ENCODE assay signal across 14 cellular contexts in genomic region chr10:88129013-88129412, GRCh38.
DNase-seq lines count a peak whose midpoint lies in the region; ATAC-seq lines count a peak whose summit lies in the region.
"Had no signal": no experiment of that assay in that cellular context is flagged by ENCODE, and none has a peak within 500 bp of the region (broad histone marks: within the 10 kb centered on the region; RNA-seq: fewer than 3 reads in every experiment).

No MANE protein-coding gene starts in this region.

- DNase-seq in SIG-M5 treated with dmso at 0.1 percent for 504 hours (lab: John Stamatoyannopoulos, UW; ENCODE audit: unreplicated experiment) (peak; percentile 15), SIG-M5 (lab: John Stamatoyannopoulos, UW) (no peak), MV-4-11 (lab: John Stamatoyannopoulos, UW) (peak; percentile 60), globus pallidus (ENCODE audit: low spot score) (no peak), SW480 (ENCODE audit: low spot score) (no peak)
- no peak for DNase-seq in stimulated activated CD4-positive, alpha-beta T cell treated with anti-CD3 and anti-CD28 coated beads, Interleukin-15, amount 100 ng/mL, for 24 hours
- DNase-seq: Karpas-422, NCI-H1105, NCI-H2029 treated with DMSO at 0.1 percent for 48 hours, NCI-H446 treated with DMSO at 0.1 percent for 48 hours, NCI-H526 treated with DMSO at 0.1 percent for 48 hours, T-helper 17 cell had no signal

- peak; percentile 51 for ATAC-seq in esophagus mucosa
- ATAC-seq: Panc1, T-helper 17 cell had no signal

Comparison
In these comparisons a context has a peak if more than half of its experiments do, and no peak if none do; other contexts are left out.
1. DNase-seq: peak in SIG-M5 treated with dmso at 0.1 percent for 504 hours (single experiment) and MV-4-11 (single experiment); none in SIG-M5 (single experiment), globus pallidus (single experiment), SW480 (single experiment) and stimulated activated CD4-positive, alpha-beta T cell treated with anti-CD3 and anti-CD28 coated beads, Interleukin-15, amount 100 ng/mL, for 24 hours (single experiment).